ENCODE assay signal across 9 cellular contexts in genomic region chr19:10751109-10751972, GRCh38. TPM values are rescaled to one million over a fixed set of nuclear protein-coding genes. Genes with fewer than 3 reads are reported as not detected.
A peak's percentile ranks its signal among the peaks of the same experiment; 100 is the strongest.
DNase-seq lines count a peak whose midpoint lies in the region; ATAC-seq and TF ChIP-seq lines count a peak whose summit lies in the region.
"Had no signal": no experiment of that assay in that cellular context is flagged by ENCODE, and none has a peak within 500 bp of the region (broad histone marks: within the 10 kb centered on the region; RNA-seq: fewer than 3 reads in every experiment).

No MANE protein-coding gene starts in this region.

- H3K9me3 ChIP-seq in CD4-positive, alpha-beta T cell (ENCODE audit: control insufficient read depth, low read length): no peaks in the 10 kb centered on the region
- no peaks in the 10 kb centered on the region for H3K9me3 ChIP-seq in gastroesophageal sphincter
- no peaks in the 10 kb centered on the region for H3K9me3 ChIP-seq in parathyroid adenoma (ENCODE audit: control insufficient read depth, low read length)
- H3K9me3 ChIP-seq in neuronal stem cell (replicated peaks in 1 of 2; ENCODE audit: control insufficient read depth in 2 of 2, insufficient read depth in 1 of 2, low read depth in 1 of 2, low read length in 2 of 2): no peaks in the 10 kb centered on the region

- peak overlapping the region; percentile 48 for H3K4me3 Mint-ChIP-seq in CD4-positive, alpha-beta T cell
- H3K4me3 Mint-ChIP-seq in T-cell: peak overlapping the region in 1 of 3 donors; percentile 55

- intact Hi-C loops in CD4-positive, alpha-beta T cell (cut with DNase I, micrococcal nuclease): no loop called here

- no peak overlapping the region for H2BK5ac ChIP-seq in neuronal stem cell (ENCODE audit: low read length)

- H3K4me2 ChIP-seq in parathyroid adenoma (ENCODE audit: low read length) (no peak overlapping the region), neuronal stem cell (ENCODE audit: insufficient read depth, low read length, poor library complexity, severe bottlenecking) (no peak overlapping the region)

- no peak overlapping the region for H2BK12ac ChIP-seq in neuronal stem cell (ENCODE audit: low read length)

- H3K79me2 ChIP-seq in parathyroid adenoma: peaks cover 67% of the 10 kb centered on the region

- no peaks in the 10 kb centered on the region for H3K9me3 Mint-ChIP-seq in CD4-positive, alpha-beta T cell
- H3K9me3 Mint-ChIP-seq in T-cell: no peaks in the 10 kb centered on the region

- no peak overlapping the region for H3K4ac ChIP-seq in neuronal stem cell (ENCODE audit: low read length)

- H3K4me3 ChIP-seq in gastroesophageal sphincter (no peak overlapping the region), parathyroid adenoma (ENCODE audit: low read depth, low read length) (no peak overlapping the region), neuronal stem cell (ENCODE audit: low read length in 2 of 2) (no peak overlapping the region)

- H3K14ac ChIP-seq in neuronal stem cell (ENCODE audit: low read length): no peak overlapping the region

- peak overlapping the region; percentile 96 for H3K27ac Mint-ChIP-seq in CD4-positive, alpha-beta T cell
- peak overlapping the region; percentile 75 to 90 for H3K27ac Mint-ChIP-seq in T-cell

- in situ Hi-C loops in GM13977 (cut with MboI; ENCODE audit: low pct_unique_long_range_greater_than_20kb, low sequenced_read_pairs, unreplicated experiment): no loop called here

- H3K27me3 ChIP-seq in CD4-positive, alpha-beta T cell (ENCODE audit: control insufficient read depth, insufficient read depth, low read length): no peaks in the 10 kb centered on the region
- H3K27me3 ChIP-seq in gastroesophageal sphincter (no peaks in the 10 kb centered on the region), parathyroid adenoma (ENCODE audit: control insufficient read depth, insufficient read depth, low read length) (no peaks in the 10 kb centered on the region), neuronal stem cell (ENCODE audit: control insufficient read depth in 3 of 3, insufficient read depth in 3 of 3, low read depth in 1 of 3, low read length in 3 of 3) (no peaks in the 10 kb centered on the region)

- POLR2A ChIA-PET in CD4-positive, alpha-beta T cell (lab: Charles Lee): interaction anchor here (0.6 to 4.4 kb wide), 5 partner anchors 8 to 528 kb away, joined by 3 to 17 read pairs (median 4); partner anchors contain the start of gene DNM2
- POLR2A ChIA-PET in T-cell (lab: Charles Lee): interaction anchor here (0.5 to 0.7 kb wide), 4 partner anchors 9 to 140 kb away, joined by 3 to 8 read pairs (median 4); no protein-coding TSS in a partner anchor

- ATAC-seq in CD4-positive, alpha-beta T cell (ENCODE audit: poor library complexity): no peak
- ATAC-seq in T-cell (replicated peaks in 1 of 4) (no peak), gastroesophageal sphincter (peak; percentile 30), GM18870 (IDR thresholded peaks at IDR 0.05; ENCODE audit: unreplicated experiment) (no peak)

- no peaks in the 10 kb centered on the region for H3K27me3 Mint-ChIP-seq in CD4-positive, alpha-beta T cell
- H3K27me3 Mint-ChIP-seq in T-cell: no peaks in the 10 kb centered on the region

- H3K23ac ChIP-seq in neuronal stem cell (ENCODE audit: low read depth, low read length, poor library complexity): no peak overlapping the region

- no peak overlapping the region for H2AK5ac ChIP-seq in neuronal stem cell (ENCODE audit: low read depth, low read length)

- WGBS in gastroesophageal sphincter (ENCODE audit: low coverage in 1 of 2), 2 donors: 52 to 62% methylated on average over 8 to 10 of the region's 21 CpGs
- no CpG with 5 or more reads among the region's 21 CpGs for WGBS in neuronal stem cell (ENCODE audit: extremely low coverage in 2 of 2, insufficient read length in 2 of 2, insufficient replicate concordance in 1 of 2), 2 donors

- TF ChIP-seq CTCF in CD4-positive, alpha-beta T cell (IDR thresholded peaks at IDR 0.05): no peak
- TF ChIP-seq CTCF in gastroesophageal sphincter (IDR thresholded peaks at IDR 0.05) (no peak), parathyroid adenoma (IDR thresholded peaks at IDR 0.05) (no peak), GM13977 (IDR thresholded peaks at IDR 0.05; ENCODE audit: extremely low read depth, insufficient read depth, missing control alignments) (no peak)

- no peak overlapping the region for H2BK120ac ChIP-seq in neuronal stem cell (ENCODE audit: low read depth, low read length)

- no peak overlapping the region for H2AFZ ChIP-seq in parathyroid adenoma
- H2AFZ ChIP-seq in neuronal stem cell (ENCODE audit: low read length): no peak overlapping the region

- H3K27ac ChIP-seq in CD4-positive, alpha-beta T cell (ENCODE audit: low read depth, low read length): peak overlapping the region; percentile 58
- H3K27ac ChIP-seq in gastroesophageal sphincter (peak overlapping the region in 3 of 4 donors; percentile 59 to 72 (median 63)), parathyroid adenoma (peak overlapping the region; percentile 66), neuronal stem cell (replicated peaks; ENCODE audit: low read length) (no peak overlapping the region)

- H3K4me1 ChIP-seq in gastroesophageal sphincter (peaks cover 0 to 60% (median 35%) of the 10 kb centered on the region in 3 donors), parathyroid adenoma (peaks cover 14% of the 10 kb centered on the region), neuronal stem cell (ENCODE audit: control insufficient read depth in 2 of 2, insufficient read depth in 1 of 2, low read depth in 1 of 2, low read length in 2 of 2) (no peaks in the 10 kb centered on the region)

- H3K9ac ChIP-seq in parathyroid adenoma: no peak overlapping the region
- no peak overlapping the region for H3K9ac ChIP-seq in neuronal stem cell (ENCODE audit: low read depth, low read length, poor library complexity)

- no peak overlapping the region for H3K18ac ChIP-seq in neuronal stem cell (ENCODE audit: low read length)

- no peak for DNase-seq in CD4-positive, alpha-beta T cell
- no peak for DNase-seq in T-cell
- DNase-seq in NCI-H187 treated with DMSO at 0.1 percent for 48 hours (lab: John Stamatoyannopoulos, UW): no peak
- no peak for DNase-seq in neuronal stem cell (ENCODE audit: low spot score)
- DNase-seq in GM13977 (ENCODE audit: low spot score): no peak
- DNase-seq: OCI-M1 had no signal

- peaks cover 17% of the 10 kb centered on the region for H3K79me1 ChIP-seq in neuronal stem cell (ENCODE audit: low read depth, low read length)

- peaks cover 88% of the 10 kb centered on the region for H3K4me1 Mint-ChIP-seq in CD4-positive, alpha-beta T cell (ENCODE audit: low read depth)
- peaks cover 88 to 93% (median 92%) of the 10 kb centered on the region in 3 donors for H3K4me1 Mint-ChIP-seq in T-cell

- no peaks in the 10 kb centered on the region for H3K36me3 ChIP-seq in gastroesophageal sphincter
- H3K36me3 ChIP-seq in parathyroid adenoma (ENCODE audit: control insufficient read depth, insufficient read depth, low read length): no peaks in the 10 kb centered on the region
- H3K36me3 ChIP-seq in neuronal stem cell (replicated peaks in 1 of 2; ENCODE audit: control insufficient read depth in 2 of 2, insufficient read depth in 2 of 2, low read length in 2 of 2): peaks cover 3 to 4% of the 10 kb centered on the region in 2 donors

- H4K8ac ChIP-seq in neuronal stem cell (ENCODE audit: low read depth, low read length): no peak overlapping the region

- CTCF ChIA-PET in CD4-positive, alpha-beta T cell (lab: Charles Lee): interaction anchor here (1.0 to 1.7 kb wide), 2 partner anchors 34 to 113 kb away, joined by 3 to 5 read pairs; partner anchors contain the start of gene DNM2
- CTCF ChIA-PET in T-cell (lab: Charles Lee): no interaction called here

- no peak overlapping the region for H4K91ac ChIP-seq in neuronal stem cell (ENCODE audit: low read depth, low read length, poor library complexity)

- no peak for TF ChIP-seq EP300 in gastroesophageal sphincter (IDR thresholded peaks at IDR 0.05)

- no peak overlapping the region for H2BK15ac ChIP-seq in neuronal stem cell (ENCODE audit: low read length)

- H3K36me3 Mint-ChIP-seq in CD4-positive, alpha-beta T cell (ENCODE audit: low read depth): peaks cover 12% of the 10 kb centered on the region
- no peaks in the 10 kb centered on the region for H3K36me3 Mint-ChIP-seq in T-cell

- no peak for TF ChIP-seq POLR2A in gastroesophageal sphincter (IDR thresholded peaks at IDR 0.05)

RNA-seq across cellular contexts. Expression of gene DNM2, which starts 33.5 kb away (rescaled TPM):
- total RNA-seq in CD4-positive, alpha-beta T cell: 100 to 1,000 TPM; 279 to 286 TPM
- total RNA-seq in T-cell: 100 to 1,000 TPM; 272 to 329 (median 297) TPM
- total RNA-seq in gastroesophageal sphincter: 100 to 1,000 TPM in 2 of 4 donors, 10 to 100 TPM in 2; 79.1 to 115 (median 96.8) TPM
- polyA plus RNA-seq in neuronal stem cell (2013, experiment 1 of 2): 49.9 TPM
- 49.9 TPM for polyA plus RNA-seq in neuronal stem cell (2013, experiment 2 of 2)

RNA-seq across cellular contexts. Expression of gene QTRT1, which starts 50.1 kb away (rescaled TPM):
- total RNA-seq in CD4-positive, alpha-beta T cell: 10 to 100 TPM; 48.6 to 53.3 TPM
- total RNA-seq in T-cell (10 to 100 TPM; 47.7 to 68.1 (median 55.1) TPM), gastroesophageal sphincter (10 to 100 TPM; 19.6 to 36.6 (median 22.7) TPM)
- polyA plus RNA-seq in neuronal stem cell (2013, experiment 1 of 2): 17.9 TPM
- 16.9 TPM for polyA plus RNA-seq in neuronal stem cell (2013, experiment 2 of 2)
